In the genomic region with DNA sequence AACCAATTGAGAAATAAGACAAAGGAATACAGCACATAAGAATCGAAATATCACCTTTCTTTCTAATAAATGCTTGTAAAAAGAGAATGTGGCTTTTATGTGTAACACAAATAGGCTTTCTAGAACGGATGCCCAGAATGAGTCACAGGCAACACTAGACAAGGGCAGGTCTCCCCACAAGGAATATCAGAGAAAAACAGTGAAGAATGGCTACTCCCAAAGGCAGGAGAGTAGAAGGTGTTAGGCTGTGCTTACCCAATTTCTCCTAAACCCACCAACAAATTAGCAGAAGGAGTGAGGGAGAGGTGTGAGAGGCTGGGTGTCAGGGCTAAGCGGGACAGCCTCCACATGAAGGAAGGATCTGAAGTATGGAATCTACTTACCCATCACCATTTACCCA, we compare ENCODE assay signal across 9 cellular contexts. TPM values are rescaled to one million over a fixed set of nuclear protein-coding genes. Genes with fewer than 3 reads are reported as not detected.
DNase-seq lines count a peak whose midpoint lies in the region; ATAC-seq and TF ChIP-seq lines count a peak whose summit lies in the region.
"Had no signal": no experiment of that assay in that cellular context is flagged by ENCODE, and none has a peak within 500 bp of the region (broad histone marks: within the 10 kb centered on the region; RNA-seq: fewer than 3 reads in every experiment).

No MANE protein-coding gene starts in this region.

- ATAC-seq in HG03097 (IDR thresholded peaks at IDR 0.05; ENCODE audit: low FRiP score, unreplicated experiment): peak; percentile 41
- ATAC-seq in activated T-helper 17 cell treated with anti-CD3 and anti-CD28 coated beads, Interleukin-2, amount 50 U/mL, for 72 hours (replicated peaks): peak; percentile 63

- POLR2A ChIA-PET in A673 (lab: Charles Lee; ENCODE audit: low non-redundant PET): no interaction called here

- no peaks in the 10 kb centered on the region for H3K9me3 ChIP-seq in A673 (ENCODE audit: low read depth, low read length, poor library complexity, severe bottlenecking)

- peak overlapping the region; percentile 91 for H3K27ac Mint-ChIP-seq in activated naive CD4-positive, alpha-beta T cell treated with anti-CD3 and anti-CD28 coated beads, Interleukin-2, amount 10 ng/mL, durations not matched to agents 7 days and 5 days
- H3K27ac Mint-ChIP-seq in activated T-helper 17 cell treated with anti-CD3 and anti-CD28 coated beads, Interleukin-2, amount 50 U/mL, for 72 hours: peak overlapping the region; percentile 88
- H3K27ac Mint-ChIP-seq in stimulated activated naive CD8-positive, alpha-beta T cell treated with anti-CD3 and anti-CD28 coated beads, Interleukin-15, Interleukin-2, amounts not matched to agents 100 ng/mL and 50 ng/mL, for 24 hours: peak overlapping the region; percentile 69
- H3K27ac Mint-ChIP-seq in mesothelial cell of epicardium: no peak overlapping the region

- peaks cover 70% of the 10 kb centered on the region for H3K4me1 Mint-ChIP-seq in activated naive CD4-positive, alpha-beta T cell treated with anti-CD3 and anti-CD28 coated beads, Interleukin-2, amount 10 ng/mL, durations not matched to agents 7 days and 5 days
- H3K4me1 Mint-ChIP-seq in activated T-helper 17 cell treated with anti-CD3 and anti-CD28 coated beads, Interleukin-2, amount 50 U/mL, for 72 hours: peaks cover 48% of the 10 kb centered on the region
- H3K4me1 Mint-ChIP-seq in stimulated activated naive CD8-positive, alpha-beta T cell treated with anti-CD3 and anti-CD28 coated beads, Interleukin-15, Interleukin-2, amounts not matched to agents 100 ng/mL and 50 ng/mL, for 24 hours (ENCODE audit: low read depth): peaks cover 73% of the 10 kb centered on the region
- peaks cover 26% of the 10 kb centered on the region for H3K4me1 Mint-ChIP-seq in mesothelial cell of epicardium

- CTCF ChIA-PET in activated naive CD4-positive, alpha-beta T cell treated with anti-CD3 and anti-CD28 coated beads, Interleukin-2, amount 10 ng/mL, durations not matched to agents 7 days and 5 days (lab: Charles Lee): interaction anchor here (1.3 to 5.3 kb wide), 2 partner anchors 56 to 455 kb away, joined by 3 to 125 read pairs; partner anchors contain the start of genes GALNT4 and POC1B
- CTCF ChIA-PET in A673 (lab: Charles Lee): no interaction called here

- no peaks in the 10 kb centered on the region for H3K27me3 ChIP-seq in A673 (replicated peaks; ENCODE audit: insufficient read depth, low read depth, low read length, poor library complexity)

- DNase-seq in activated naive CD4-positive, alpha-beta T cell treated with anti-CD3 and anti-CD28 coated beads, Interleukin-2, amount 10 ng/mL, durations not matched to agents 7 days and 5 days: peak; percentile 38
- no peak for DNase-seq in activated naive CD4-positive, alpha-beta T cell treated with Interleukin-2 at 50 U/mL for 16 hours
- DNase-seq in A673 (ENCODE audit: low spot score): no peak
- no peak for DNase-seq in mesothelial cell of epicardium (ENCODE audit: low spot score in 2 of 2, unreplicated experiment in 2 of 2)
- no peak for DNase-seq in HUDEP-2 (lab: John Stamatoyannopoulos, UW; ENCODE audit: unreplicated experiment in 76 of 76)
- DNase-seq: Calu3 had no signal

- no peaks in the 10 kb centered on the region for H3K27me3 Mint-ChIP-seq in activated naive CD4-positive, alpha-beta T cell treated with anti-CD3 and anti-CD28 coated beads, Interleukin-2, amount 10 ng/mL, durations not matched to agents 7 days and 5 days
- H3K27me3 Mint-ChIP-seq in activated T-helper 17 cell treated with anti-CD3 and anti-CD28 coated beads, Interleukin-2, amount 50 U/mL, for 72 hours: no peaks in the 10 kb centered on the region
- no peaks in the 10 kb centered on the region for H3K27me3 Mint-ChIP-seq in stimulated activated naive CD8-positive, alpha-beta T cell treated with anti-CD3 and anti-CD28 coated beads, Interleukin-15, Interleukin-2, amounts not matched to agents 100 ng/mL and 50 ng/mL, for 24 hours
- H3K27me3 Mint-ChIP-seq in mesothelial cell of epicardium (ENCODE audit: low read depth): no peaks in the 10 kb centered on the region

- H3K4me3 Mint-ChIP-seq in activated naive CD4-positive, alpha-beta T cell treated with anti-CD3 and anti-CD28 coated beads, Interleukin-2, amount 10 ng/mL, durations not matched to agents 7 days and 5 days: peak overlapping the region; percentile 31
- H3K4me3 Mint-ChIP-seq in activated T-helper 17 cell treated with anti-CD3 and anti-CD28 coated beads, Interleukin-2, amount 50 U/mL, for 72 hours: peak overlapping the region; percentile 69
- peak overlapping the region; percentile 68 for H3K4me3 Mint-ChIP-seq in stimulated activated naive CD8-positive, alpha-beta T cell treated with anti-CD3 and anti-CD28 coated beads, Interleukin-15, Interleukin-2, amounts not matched to agents 100 ng/mL and 50 ng/mL, for 24 hours
- H3K4me3 Mint-ChIP-seq in mesothelial cell of epicardium: no peak overlapping the region

- H3K27ac ChIP-seq in A673 (ENCODE audit: low read depth, low read length, poor library complexity, severe bottlenecking): no peak overlapping the region

- H3K9me3 Mint-ChIP-seq in activated naive CD4-positive, alpha-beta T cell treated with anti-CD3 and anti-CD28 coated beads, Interleukin-2, amount 10 ng/mL, durations not matched to agents 7 days and 5 days: no peaks in the 10 kb centered on the region
- no peaks in the 10 kb centered on the region for H3K9me3 Mint-ChIP-seq in activated T-helper 17 cell treated with anti-CD3 and anti-CD28 coated beads, Interleukin-2, amount 50 U/mL, for 72 hours
- H3K9me3 Mint-ChIP-seq in stimulated activated naive CD8-positive, alpha-beta T cell treated with anti-CD3 and anti-CD28 coated beads, Interleukin-15, Interleukin-2, amounts not matched to agents 100 ng/mL and 50 ng/mL, for 24 hours: no peaks in the 10 kb centered on the region
- H3K9me3 Mint-ChIP-seq in mesothelial cell of epicardium: no peaks in the 10 kb centered on the region

- H3K36me3 Mint-ChIP-seq in activated naive CD4-positive, alpha-beta T cell treated with anti-CD3 and anti-CD28 coated beads, Interleukin-2, amount 10 ng/mL, durations not matched to agents 7 days and 5 days: peaks cover 41% of the 10 kb centered on the region
- H3K36me3 Mint-ChIP-seq in activated T-helper 17 cell treated with anti-CD3 and anti-CD28 coated beads, Interleukin-2, amount 50 U/mL, for 72 hours (ENCODE audit: low read depth): peaks cover 28% of the 10 kb centered on the region
- H3K36me3 Mint-ChIP-seq in stimulated activated naive CD8-positive, alpha-beta T cell treated with anti-CD3 and anti-CD28 coated beads, Interleukin-15, Interleukin-2, amounts not matched to agents 100 ng/mL and 50 ng/mL, for 24 hours (ENCODE audit: low read depth): peaks cover 6% of the 10 kb centered on the region
- H3K36me3 Mint-ChIP-seq in mesothelial cell of epicardium: no peaks in the 10 kb centered on the region

- H3K4me3 ChIP-seq in A673 (ENCODE audit: low read depth, low read length, poor library complexity, severe bottlenecking): no peak overlapping the region

- H3K36me3 ChIP-seq in A673 (ENCODE audit: insufficient read depth, low read length, poor library complexity, severe bottlenecking): no peaks in the 10 kb centered on the region

- intact Hi-C loops in A673 (cut with micrococcal nuclease; ENCODE audit: unreplicated experiment): no loop called here

- BruUV-seq in A673 (replicated peaks; lab: Mats Ljungman, UMichigan): no TSS peak

- no peak for TF ChIP-seq CTCF in A673 (conservative IDR thresholded peaks at IDR 0.05; ENCODE audit: low read depth, low read length)
- TF ChIP-seq CTCF in mesothelial cell of epicardium (IDR thresholded peaks at IDR 0.05; ENCODE audit: unreplicated experiment): no peak

- H3K4me1 ChIP-seq in A673 (ENCODE audit: insufficient read depth, low read length, poor library complexity, severe bottlenecking): peaks cover 35% of the 10 kb centered on the region

RNA-seq across cellular contexts. Expression of gene GALNT4, which starts 55.2 kb away (rescaled TPM):
- total RNA-seq in activated T-helper 17 cell treated with anti-CD3 and anti-CD28 coated beads, Interleukin-2, amount 50 U/mL, for 72 hours: 10 to 100 TPM; 15.1 to 16.7 TPM
- total RNA-seq in A673 (2021): 13.2 and 14.3 TPM in 2 replicates
- 6.4 to 7.2 TPM (median 6.4 TPM) in 3 replicates for total RNA-seq in mesothelial cell of epicardium

RNA-seq across cellular contexts. Expression of gene POC1B, which starts 56.5 kb away (rescaled TPM):
- 10 to 100 TPM; 47.5 to 54.3 TPM for total RNA-seq in activated T-helper 17 cell treated with anti-CD3 and anti-CD28 coated beads, Interleukin-2, amount 50 U/mL, for 72 hours
- total RNA-seq in A673 (2021): 30.8 and 33.8 TPM in 2 replicates
- total RNA-seq in mesothelial cell of epicardium: 11.9 to 12.5 TPM (median 12.1 TPM) in 3 replicates
